35 cellular contexts compared by ENCODE assay signal in genomic region chr16:55534773-55535172, GRCh38. TPM values are rescaled to one million over a fixed set of nuclear protein-coding genes. Genes with fewer than 3 reads are reported as not detected.
A peak's percentile ranks its signal among the peaks of the same experiment; 100 is the strongest.
DNase-seq lines count a peak whose midpoint lies in the region; ATAC-seq, FAIRE-seq and TF ChIP-seq lines count a peak whose summit lies in the region.
"Had no signal": no experiment of that assay in that cellular context is flagged by ENCODE, and none has a peak within 500 bp of the region (broad histone marks: within the 10 kb centered on the region; RNA-seq: fewer than 3 reads in every experiment).

No MANE protein-coding gene starts in this region.

- peak overlapping the region in 1 of 12 donors; percentile 27 for H3K27ac ChIP-seq in heart left ventricle
- H3K27ac ChIP-seq in right atrium auricular region = no peak overlapping the region
- no peak overlapping the region for H3K27ac ChIP-seq in upper lobe of right lung
- H3K27ac ChIP-seq: epithelial cell of prostate, foreskin keratinocyte, hepatocyte, left ventricle myocardium inferior had no signal

- peak in 3 of 4 donors; percentile 18 to 44 (median 20) for ATAC-seq in heart left ventricle
- peak; percentile 10 for ATAC-seq in mucosa of descending colon
- ATAC-seq in upper lobe of right lung = peak; percentile 63
- no peak for ATAC-seq in GM21381 (IDR thresholded peaks at IDR 0.05; ENCODE audit: unreplicated experiment)
- ATAC-seq: activated T-helper 17 cell treated with anti-CD3 and anti-CD28 coated beads, Interleukin-2, amount 50 U/mL, for 72 hours; foreskin keratinocyte; GM12878 had no signal

- H3K27me3 ChIP-seq in heart left ventricle = no peaks in the 10 kb centered on the region
- no peaks in the 10 kb centered on the region for H3K27me3 ChIP-seq in right atrium auricular region
- no peaks in the 10 kb centered on the region for H3K27me3 ChIP-seq in upper lobe of right lung
- H3K27me3 ChIP-seq: BE2C, foreskin keratinocyte, hepatocyte had no signal

- no peak for FAIRE-seq in HTR-8/SVneo (lab: Jason Lieb, UNC)
- FAIRE-seq: astrocyte, GM12878, urothelium cell line had no signal

- H3K36me3 ChIP-seq in heart left ventricle (peaks cover 0 to 41% (median 15%) of the 10 kb centered on the region in 9 donors), right atrium auricular region (no peaks in the 10 kb centered on the region), mucosa of descending colon (ENCODE audit: low read depth) (no peaks in the 10 kb centered on the region), upper lobe of right lung (no peaks in the 10 kb centered on the region)

- no peaks in the 10 kb centered on the region for H3K9me3 Mint-ChIP-seq in dendritic cell treated with granulocyte-macrophage colony-stimulating factor and Interleukin-4, amounts not matched to agents 40 ng/mL and 50 ng/mL, for 4 days
- H3K9me3 Mint-ChIP-seq: activated B cell treated with CpG ODN at 0.5 μM for 24 hours; activated naive CD8-positive, alpha-beta T cell treated with anti-CD3 and anti-CD28 coated beads for 36 hours; activated T-helper 17 cell treated with anti-CD3 and anti-CD28 coated beads, Interleukin-2, amount 50 U/mL, for 72 hours; central memory CD8-positive, alpha-beta T cell; neural crest cell had no signal

- WGBS in heart left ventricle, 4 donors = 79 to 89% (median 86%) methylated on average over 2 of the region's 2 CpGs

- no peaks in the 10 kb centered on the region for H3K27me3 Mint-ChIP-seq in dendritic cell treated with granulocyte-macrophage colony-stimulating factor and Interleukin-4, amounts not matched to agents 40 ng/mL and 50 ng/mL, for 4 days
- H3K27me3 Mint-ChIP-seq: progenitor cell of endocrine pancreas had no signal

- H3K36me3 Mint-ChIP-seq in dendritic cell treated with granulocyte-macrophage colony-stimulating factor and Interleukin-4, amounts not matched to agents 40 ng/mL and 50 ng/mL, for 4 days (ENCODE audit: low read depth) = peaks cover 41% of the 10 kb centered on the region
- H3K36me3 Mint-ChIP-seq: activated naive CD8-positive, alpha-beta T cell treated with anti-CD3 and anti-CD28 coated beads for 36 hours had no signal

- H3K4me3 Mint-ChIP-seq in dendritic cell treated with granulocyte-macrophage colony-stimulating factor and Interleukin-4, amounts not matched to agents 40 ng/mL and 50 ng/mL, for 4 days = no peak overlapping the region
- H3K4me3 Mint-ChIP-seq: activated B cell treated with CpG ODN at 0.5 μM for 24 hours; activated naive CD8-positive, alpha-beta T cell treated with anti-CD3 and anti-CD28 coated beads for 36 hours; activated T-helper 17 cell treated with anti-CD3 and anti-CD28 coated beads, Interleukin-2, amount 50 U/mL, for 72 hours; central memory CD8-positive, alpha-beta T cell; neural crest cell had no signal

- TF ChIP-seq POLR2A in heart left ventricle (IDR thresholded peaks at IDR 0.05) = no peak

- intact Hi-C loops in heart left ventricle (cut with DNase I) = no loop called here
- intact Hi-C loops in dendritic cell treated with granulocyte-macrophage colony-stimulating factor and Interleukin-4, amounts not matched to agents 40 ng/mL and 50 ng/mL, for 4 days (cut with micrococcal nuclease) = loop anchor here (2.0 kb wide), 1 partner anchor 26 kb away; the partner anchor contains the start of gene LPCAT2
- intact Hi-C loops in mucosa of descending colon (cut with DNase I, micrococcal nuclease) = no loop called here
- intact Hi-C loops in upper lobe of right lung (cut with DNase I) = no loop called here

- no peak for DNase-seq in heart left ventricle
- no peak for DNase-seq in right atrium auricular region (ENCODE audit: low spot score)
- DNase-seq in mucosa of descending colon = no peak
- no peak for DNase-seq in upper lobe of right lung
- no peak for DNase-seq in HTR-8/SVneo (ENCODE audit: insufficient read length, low spot score)
- no peak for DNase-seq in kidney tubule cell (ENCODE audit: low spot score)
- DNase-seq: activated B cell treated with CpG ODN at 0.5 μM for 24 hours; activated CD4-positive, alpha-beta T cell treated with anti-CD3 and anti-CD28 coated beads, Interleukin-2, amount 50 U/mL, for 4 hours; activated CD8-positive, alpha-beta memory T cell treated with anti-CD3 and anti-CD28 coated beads, Interleukin-2, amount 50 U/mL, for 4 hours; activated naive CD8-positive, alpha-beta T cell treated with anti-CD3 and anti-CD28 coated beads for 36 hours; BE2C; HCEC 1CT; Kasumi-1; left ventricle myocardium inferior; NCI-H1092 treated with DMSO at 0.1 percent for 48 hours; NCI-H187 treated with DMSO at 0.1 percent for 48 hours; NCI-H2227 treated with DMSO at 0.1 percent for 48 hours; NCI-H748 treated with DMSO at 0.1 percent for 48 hours; SW 1271 had no signal

- TF ChIP-seq CTCF in heart left ventricle (IDR thresholded peaks at IDR 0.05) (no peak), right atrium auricular region (IDR thresholded peaks at IDR 0.05) (no peak), mucosa of descending colon (IDR thresholded peaks at IDR 0.05) (no peak), upper lobe of right lung (IDR thresholded peaks at IDR 0.05) (no peak)

- H3K4me3 ChIP-seq in heart left ventricle (no peak overlapping the region), right atrium auricular region (no peak overlapping the region), mucosa of descending colon (no peak overlapping the region), upper lobe of right lung (no peak overlapping the region)
- H3K4me3 ChIP-seq: GM12878, hepatocyte, left ventricle myocardium inferior had no signal

- H3K9me3 ChIP-seq in heart left ventricle (no peaks in the 10 kb centered on the region), right atrium auricular region (no peaks in the 10 kb centered on the region), mucosa of descending colon (no peaks in the 10 kb centered on the region), upper lobe of right lung (no peaks in the 10 kb centered on the region)
- H3K9me3 ChIP-seq: BE2C, left ventricle myocardium inferior had no signal

- H3K4me1 Mint-ChIP-seq in dendritic cell treated with granulocyte-macrophage colony-stimulating factor and Interleukin-4, amounts not matched to agents 40 ng/mL and 50 ng/mL, for 4 days (ENCODE audit: low read depth) = peaks cover 30% of the 10 kb centered on the region
- H3K4me1 Mint-ChIP-seq: activated B cell treated with CpG ODN at 0.5 μM for 24 hours; activated naive CD8-positive, alpha-beta T cell treated with anti-CD3 and anti-CD28 coated beads for 36 hours; activated T-helper 17 cell treated with anti-CD3 and anti-CD28 coated beads, Interleukin-2, amount 50 U/mL, for 72 hours; central memory CD8-positive, alpha-beta T cell had no signal

- H3K4me1 ChIP-seq in heart left ventricle (peaks cover 0 to 27% (median 0%) of the 10 kb centered on the region in 12 donors), right atrium auricular region (no peaks in the 10 kb centered on the region), mucosa of descending colon (ENCODE audit: low read depth) (no peaks in the 10 kb centered on the region), upper lobe of right lung (no peaks in the 10 kb centered on the region)

- H3K27ac Mint-ChIP-seq in dendritic cell treated with granulocyte-macrophage colony-stimulating factor and Interleukin-4, amounts not matched to agents 40 ng/mL and 50 ng/mL, for 4 days = peak overlapping the region; percentile 79
- H3K27ac Mint-ChIP-seq: activated B cell treated with CpG ODN at 0.5 μM for 24 hours; activated naive CD8-positive, alpha-beta T cell treated with anti-CD3 and anti-CD28 coated beads for 36 hours; activated T-helper 17 cell treated with anti-CD3 and anti-CD28 coated beads, Interleukin-2, amount 50 U/mL, for 72 hours had no signal

RNA-seq across cellular contexts. Expression of gene LPCAT2, which starts 25.9 kb away (rescaled TPM):
- 10 to 100 TPM in 3 of 9 donors, 1 to 10 TPM in 6; 4.1 to 13.6 (median 7.6) TPM for total RNA-seq in heart left ventricle
- polyA plus RNA-seq in heart left ventricle = 1 to 10 TPM; 3.8 to 5.2 TPM
- total RNA-seq in right atrium auricular region = 1 to 10 TPM; 5.0 to 9.9 TPM
- 10 to 100 TPM; 11.3 to 22.1 (median 13.8) TPM for total RNA-seq in mucosa of descending colon
- 32.8 TPM for total RNA-seq in upper lobe of right lung
- total RNA-seq: GM12878, OCI-LY7 had no signal

RNA-seq across cellular contexts. Expression of gene CAPNS2, which starts 31.7 kb away (rescaled TPM):
- total RNA-seq in heart left ventricle (under 1 TPM in 1 of 9 donors, not detected in 8; 0.72 TPM), right atrium auricular region (under 1 TPM in 1 of 2 donors, not detected in 1; 0.35 TPM), mucosa of descending colon (under 1 TPM; 0.41 to 0.60 (median 0.51) TPM), upper lobe of right lung (0.67 TPM)
- not detected for polyA plus RNA-seq in heart left ventricle
- total RNA-seq: A673; activated B cell treated with CpG ODN at 0.5 μM for 24 hours; activated naive CD8-positive, alpha-beta T cell treated with anti-CD3 and anti-CD28 coated beads for 36 hours; activated T-helper 17 cell treated with anti-CD3 and anti-CD28 coated beads, Interleukin-2, amount 50 U/mL, for 72 hours; Daoy; GM12878; left ventricle myocardium inferior; OCI-LY7; progenitor cell of endocrine pancreas; skeletal muscle tissue had no signal
- polyA plus RNA-seq: GM12878, hepatocyte had no signal

RNA-seq across cellular contexts. Expression of gene MMP2, which starts 55.8 kb away (rescaled TPM):
- 100 to 1,000 TPM in 4 of 9 donors, 10 to 100 TPM in 5; 59.1 to 157 (median 77.2) TPM for total RNA-seq in heart left ventricle
- polyA plus RNA-seq in heart left ventricle = 10 to 100 TPM; 22.5 to 77.1 TPM
- 100 to 1,000 TPM; 131 to 136 TPM for total RNA-seq in right atrium auricular region
- 100 to 1,000 TPM in 2 of 3 donors, 10 to 100 TPM in 1; 30.1 to 193 (median 153) TPM for total RNA-seq in mucosa of descending colon
- 353 TPM for total RNA-seq in upper lobe of right lung
- total RNA-seq: activated B cell treated with CpG ODN at 0.5 μM for 24 hours; activated naive CD8-positive, alpha-beta T cell treated with anti-CD3 and anti-CD28 coated beads for 36 hours; activated T-helper 17 cell treated with anti-CD3 and anti-CD28 coated beads, Interleukin-2, amount 50 U/mL, for 72 hours had no signal
